Comparison of ENCODE assay signal across 8 cellular contexts in the genomic region with DNA sequence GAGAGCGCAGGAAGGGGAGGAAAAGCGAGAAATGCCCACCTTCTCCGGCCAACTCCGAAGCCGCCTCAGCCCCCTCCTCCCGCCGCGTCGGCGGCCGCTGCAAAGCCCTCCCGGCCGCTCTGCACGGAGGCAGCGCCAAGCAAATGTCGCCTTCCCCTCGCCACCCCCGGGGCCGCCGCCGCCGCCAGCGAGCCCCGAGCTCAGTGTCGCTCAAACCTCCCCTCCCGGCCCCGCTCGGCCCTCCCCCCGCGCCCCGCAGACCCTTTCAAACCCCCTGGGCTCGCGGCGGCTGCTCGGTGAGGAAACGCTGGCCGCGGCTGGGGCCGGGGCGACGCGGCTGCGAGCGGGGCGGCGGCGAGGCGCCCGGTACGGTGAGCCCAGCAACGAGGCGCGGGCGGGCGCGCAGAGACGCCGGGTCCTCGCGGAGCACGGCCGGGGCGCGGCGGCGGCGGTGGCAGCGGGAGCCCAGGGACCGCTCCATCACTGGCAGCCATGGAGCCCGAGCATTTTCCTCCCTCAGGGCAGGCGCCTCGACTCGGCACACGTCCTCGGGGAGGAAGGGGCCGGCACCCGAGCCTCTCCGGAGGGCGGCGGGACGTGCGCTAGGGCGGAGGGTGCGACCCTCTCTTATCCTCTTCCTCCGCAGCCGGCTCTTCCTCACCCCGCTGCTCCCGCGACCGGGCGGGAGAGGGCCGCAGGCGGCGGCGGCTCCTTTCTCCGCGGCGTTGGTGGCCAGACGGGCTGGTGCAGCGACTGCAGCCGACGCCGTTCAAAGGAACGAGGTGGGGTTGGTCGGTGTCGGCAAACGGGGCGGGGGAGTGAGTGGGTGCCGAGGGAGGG. TPM values are rescaled to one million over a fixed set of nuclear protein-coding genes. Genes with fewer than 3 reads are reported as not detected.
A peak's percentile ranks its signal among the peaks of the same experiment; 100 is the strongest.
DNase-seq lines count a peak whose midpoint lies in the region; ATAC-seq, FAIRE-seq and TF ChIP-seq lines count a peak whose summit lies in the region.

No MANE protein-coding gene starts in this region.

- CTCF ChIA-PET in AG04449 (lab: Yijun Ruan, JAX), result no interaction called here

- H3K4me3 ChIP-seq in AG04449 (ENCODE audit: low read depth, low read length), result peak overlapping the region; percentile 83

- no peak for DNase-seq in AG04449 (ENCODE audit: low read depth, low spot score)
- peak; percentile 7 for DNase-seq in GM19239 (ENCODE audit: insufficient read length, low spot score)
- peak; percentile 64 for DNase-seq in ecto neural progenitor cell (ENCODE audit: low spot score)
- DNase-seq in mesothelial cell of epicardium (ENCODE audit: low spot score in 2 of 2, unreplicated experiment in 2 of 2), result peak in 1 of 2 experiments; percentile 59
- peak in 4 of 6 experiments; percentile 19 to 72 (median 60) for DNase-seq in stimulated activated naive CD4-positive, alpha-beta T cell (lab: John Stamatoyannopoulos, UW)
- DNase-seq in NCI-H128 (lab: John Stamatoyannopoulos, UW; ENCODE audit: unreplicated experiment), result no peak

- no peaks in the 10 kb centered on the region for H3K27me3 Mint-ChIP-seq in mesothelial cell of epicardium (ENCODE audit: low read depth)

- POLR2A ChIA-PET in AG04449 (lab: Yijun Ruan, JAX), result interaction anchor here (0.9 kb wide), 1 partner anchor 342 kb away, joined by 3 read pairs; no protein-coding TSS in a partner anchor

- TF ChIP-seq CTCF in AG04449 (IDR thresholded peaks at IDR 0.05; ENCODE audit: insufficient read depth, low read length, missing control alignments), result no peak
- TF ChIP-seq CTCF in mesothelial cell of epicardium (IDR thresholded peaks at IDR 0.05; ENCODE audit: unreplicated experiment), result no peak

- peak overlapping the region; percentile 96 for H3K4me3 Mint-ChIP-seq in mesothelial cell of epicardium

- peaks cover 56% of the 10 kb centered on the region for H3K4me1 Mint-ChIP-seq in mesothelial cell of epicardium

- no peak for FAIRE-seq in GM19239 (lab: Jason Lieb, UNC)

- peak overlapping the region; percentile 93 for H3K27ac Mint-ChIP-seq in mesothelial cell of epicardium

- no peaks in the 10 kb centered on the region for H3K9me3 Mint-ChIP-seq in mesothelial cell of epicardium

- peaks cover 4% of the 10 kb centered on the region for H3K36me3 Mint-ChIP-seq in mesothelial cell of epicardium

- peak; percentile 21 for ATAC-seq in HG03342 (IDR thresholded peaks at IDR 0.05; ENCODE audit: unreplicated experiment)
- ATAC-seq in activated CD4-positive, CD25-positive, alpha-beta regulatory T cell treated with anti-CD3 and anti-CD28 coated beads, Interleukin-2, amount 50 U/mL, for 24 hours, result peak; percentile 5 to 12

RNA-seq across cellular contexts. Expression of a gene that starts 0.5 kb away (rescaled TPM):
- total RNA-seq in mesothelial cell of epicardium, result 98.8 to 103 TPM (median 99.5 TPM) in 3 replicates

Comparison
In these comparisons a context has a peak if more than half of its experiments do, and no peak if none do; other contexts are left out.
1. DNase-seq: peak in GM19239 (single experiment), ecto neural progenitor cell (single experiment) and stimulated activated naive CD4-positive, alpha-beta T cell (4 of 6); none in AG04449 (single experiment) and NCI-H128 (single experiment).